In the genomic region with DNA sequence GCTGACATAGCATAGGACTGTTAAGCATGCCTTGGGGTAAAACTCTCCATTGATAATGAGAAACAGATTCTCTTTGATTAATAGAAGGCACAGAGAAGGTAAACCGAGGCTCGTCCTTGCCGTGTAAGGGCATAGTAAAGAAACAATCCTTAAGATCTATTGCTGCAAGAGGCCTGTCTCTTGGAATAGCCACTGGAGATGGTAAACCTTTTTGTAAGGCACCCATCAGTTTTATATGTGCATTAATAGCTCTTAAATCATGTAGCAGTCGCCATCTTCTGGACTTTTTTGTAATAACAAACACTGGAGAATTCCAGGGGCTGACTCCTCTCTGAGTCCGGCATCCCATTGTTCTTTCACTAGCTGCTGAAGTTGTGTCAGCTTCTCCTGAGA, we compare ENCODE assay signal across 8 cellular contexts. TPM values are rescaled to one million over a fixed set of nuclear protein-coding genes. Genes with fewer than 3 reads are reported as not detected.
DNase-seq lines count a peak whose midpoint lies in the region; FAIRE-seq and TF ChIP-seq lines count a peak whose summit lies in the region.

No MANE protein-coding gene starts in this region.

- TF ChIP-seq CTCF in AG10803 (conservative IDR thresholded peaks at IDR 0.05; ENCODE audit: low read length), result peak; percentile 71
- peak; percentile 32 for TF ChIP-seq CTCF in GM13976 (IDR thresholded peaks at IDR 0.05; ENCODE audit: borderline replicate concordance, control extremely low read depth, extremely low read depth, insufficient read depth, missing control alignments)
- peak; percentile 69; the same call in 1 of the 2 replicates for TF ChIP-seq CTCF in OCI-LY1 (IDR thresholded peaks at IDR 0.05; ENCODE audit: low read length)
- TF ChIP-seq CTCF in bronchial epithelial cell (IDR thresholded peaks at IDR 0.05; ENCODE audit: insufficient read depth, low read length, severe bottlenecking), result peak; percentile 52

- DNase-seq in AG10803 (ENCODE audit: low read depth) (peak; percentile 79), GM13976 (ENCODE audit: low spot score) (peak; percentile 56), LHCN-M2 (ENCODE audit: low read depth) (peak; percentile 77), bronchial epithelial cell (ENCODE audit: low read depth) (peak; percentile 72), kidney glomerular epithelial cell (lab: John Stamatoyannopoulos, UW) (peak; percentile 87), substantia nigra (lab: John Stamatoyannopoulos, UW) (peak in 14 of 49 donors; percentile 20 to 79 (median 42))
- no peak for DNase-seq in NK-92 treated with Interleukin-12 subunit alpha and Interleukin-12 subunit beta, amount 100 ng/mL, for 24 hours (lab: John Stamatoyannopoulos, UW)

- no peak overlapping the region for H3K4me2 ChIP-seq in OCI-LY1 (ENCODE audit: low read length)

- FAIRE-seq in bronchial epithelial cell (lab: Jason Lieb, UNC), result no peak

- H3K4me1 ChIP-seq in OCI-LY1 (ENCODE audit: insufficient read depth, low read length, severe bottlenecking), result peaks cover 13% of the 10 kb centered on the region

- no peak overlapping the region for H3K4me3 ChIP-seq in AG10803 (ENCODE audit: low read length)
- no peak overlapping the region for H3K4me3 ChIP-seq in OCI-LY1 (ENCODE audit: low read depth, low read length, poor library complexity, severe bottlenecking)
- H3K4me3 ChIP-seq in bronchial epithelial cell (ENCODE audit: low read depth, low read length), result no peak overlapping the region

- H3K36me3 ChIP-seq in OCI-LY1 (ENCODE audit: insufficient read depth, low read length) (no peaks in the 10 kb centered on the region; the same call in 1 of the 2 replicates), bronchial epithelial cell (ENCODE audit: control insufficient read depth, insufficient read depth, low read length) (no peaks in the 10 kb centered on the region)

- no peak overlapping the region for H3K9ac ChIP-seq in OCI-LY1 (ENCODE audit: low read length)

- H4K20me1 ChIP-seq in OCI-LY1 (ENCODE audit: insufficient read depth, low read length), result no peaks in the 10 kb centered on the region

- no peaks in the 10 kb centered on the region for H3K9me2 ChIP-seq in OCI-LY1 (ENCODE audit: low read depth, low read length)

- H3F3A ChIP-seq in OCI-LY1 (ENCODE audit: insufficient read depth, low read length), result no peaks in the 10 kb centered on the region

- in situ Hi-C loops in GM13976 (cut with MboI; ENCODE audit: low sequenced_read_pairs, unreplicated experiment), result loop anchor here (10.0 to 25.0 kb wide), 2 partner anchors 104 to 212 kb away; a partner anchor contains a TSS

- no peak overlapping the region for H2AFZ ChIP-seq in OCI-LY1 (ENCODE audit: low read length)

- no peaks in the 10 kb centered on the region for H3K79me2 ChIP-seq in OCI-LY1 (ENCODE audit: insufficient read depth, low read length)

- H3K27ac ChIP-seq in OCI-LY1 (ENCODE audit: low read depth, low read length, poor library complexity, severe bottlenecking) (no peak overlapping the region), substantia nigra (ENCODE audit: low read depth, low read length, poor library complexity, severe bottlenecking) (peak overlapping the region; percentile 20)

- H3K9me3 ChIP-seq in OCI-LY1 (ENCODE audit: low read length), result peaks cover 12% of the 10 kb centered on the region

- H3K27me3 ChIP-seq in OCI-LY1 (ENCODE audit: insufficient read depth, low read length), result no peaks in the 10 kb centered on the region; the same call in 1 of the 2 replicates
- no peaks in the 10 kb centered on the region for H3K27me3 ChIP-seq in bronchial epithelial cell (ENCODE audit: control insufficient read depth, insufficient read depth, low read length)

RNA-seq across cellular contexts. Expression of a gene that starts 8.4 kb away (rescaled TPM):
- 47.8 and 48.8 TPM in 2 replicates for total RNA-seq in LHCN-M2 (2014; rRNA removed)
- polyA plus RNA-seq in LHCN-M2 (2012), result 70.1 TPM
- total RNA-seq in bronchial epithelial cell, result 21.6 and 33.0 TPM in 2 replicates

RNA-seq across cellular contexts. Expression of a gene that starts 8.4 kb away (rescaled TPM):
- total RNA-seq in LHCN-M2 (2014; rRNA removed), result 24.4 and 31.1 TPM in 2 replicates
- polyA plus RNA-seq in LHCN-M2 (2012), result 7.9 TPM
- total RNA-seq in bronchial epithelial cell, result 1.1 and 1.4 TPM in 2 replicates

Comparison
In these comparisons a context has a peak if more than half of its experiments do, and no peak if none do; other contexts are left out.
1. RNA of a gene that starts 8.4 kb away (total RNA-seq): 24.4 to 31.1 TPM in LHCN-M2; 1.1 to 1.4 TPM in bronchial epithelial cell; every median in the first group is over 10 times any median in the second.
2. Peak in every context shown above with its lines, with median percentiles within 50 percentile points of each other: CTCF ChIP-seq.